In the genomic region with DNA sequence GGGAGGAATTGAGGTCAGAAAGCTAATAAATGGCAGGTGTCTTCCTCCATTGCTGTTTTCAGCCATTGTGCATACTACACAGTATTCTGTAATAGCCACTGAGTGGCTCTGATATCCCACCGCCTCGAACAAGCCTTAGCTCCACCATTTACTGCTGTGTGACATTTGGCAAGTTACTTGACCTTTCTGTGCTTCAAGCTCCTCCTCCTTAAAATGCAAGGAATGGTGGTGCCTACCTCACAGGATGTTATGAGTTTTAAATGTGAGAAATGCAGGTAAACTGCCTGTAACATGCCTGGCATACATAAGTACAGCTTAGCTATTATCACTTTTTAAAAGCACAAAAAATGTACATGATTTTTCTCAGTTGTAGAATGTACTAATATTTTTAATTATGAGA, we compare ENCODE assay signal across 25 cellular contexts.
"Had no signal": no experiment of that assay in that cellular context is flagged by ENCODE, and none has a peak within 500 bp of the region (broad histone marks: within the 10 kb centered on the region; RNA-seq: fewer than 3 reads in every experiment).

No MANE protein-coding gene starts in this region.

- H3K36me3 Mint-ChIP-seq: activated naive CD4-positive, alpha-beta T cell treated with anti-CD3 and anti-CD28 coated beads, Interleukin-2, amount 50 U/mL, for 72 hours had no signal

- DNase-seq: activated B cell treated with CpG ODN at 0.5 μM for 24 hours; activated CD4-positive, alpha-beta T cell treated with anti-CD3 and anti-CD28 coated beads for 1 hour; activated CD4-positive, alpha-beta T cell treated with anti-CD3 and anti-CD28 coated beads, Interleukin-2, amount 10 ng/mL, durations not matched to agents 24 days and 14 days; activated CD4-positive, alpha-beta T cell treated with anti-CD3 and anti-CD28 coated beads, Interleukin-2, amount 50 U/mL, for 48 hours; activated effector memory CD4-positive, alpha-beta T cell treated with anti-CD3 and anti-CD28 coated beads, Interleukin-2, amount 50 U/mL, for 16 hours; activated naive CD4-positive, alpha-beta T cell treated with Interleukin-2 at 50 U/mL for 16 hours; activated naive CD8-positive, alpha-beta T cell treated with anti-CD3 and anti-CD28 coated beads, Interleukin-2, amount 50 U/mL, for 24 hours; activated T-cell treated with anti-CD3 and anti-CD28 coated beads, Interleukin-2, amount 50 U/mL, for 4 hours; amygdala; NCI-H1105 treated with DMSO at 0.1 percent for 48 hours; NCI-H1436 treated with DMSO at 0.1 percent for 48 hours; NCI-H187; NCI-H2081; NCI-H446 treated with DMSO at 0.1 percent for 48 hours; NCI-H524 treated with DMSO at 0.1 percent for 48 hours; NCI-H774; SHP77; SW 1271 had no signal

- H3K4me3 ChIP-seq: SJSA1 had no signal

- ATAC-seq: activated naive CD4-positive, alpha-beta T cell treated with anti-CD3 and anti-CD28 coated beads, Interleukin-2, amount 50 U/mL, for 72 hours; activated naive CD8-positive, alpha-beta T cell treated with anti-CD3 and anti-CD28 coated beads, Interleukin-2, amount 50 U/mL, for 24 hours; activated T-cell treated with anti-CD3 and anti-CD28 coated beads, Interleukin-2, amount 50 U/mL, for 4 hours; SK-N-SH treated with all-trans-retinoic acid at 6 μM for 48 hours had no signal

- H3K4me1 ChIP-seq: SJSA1 had no signal

- H3K27ac Mint-ChIP-seq: activated B cell treated with CpG ODN at 0.5 μM for 24 hours; activated CD4-positive, alpha-beta T cell treated with anti-CD3 and anti-CD28 coated beads, Interleukin-2, amount 10 ng/mL, durations not matched to agents 24 days and 14 days; activated naive CD4-positive, alpha-beta T cell treated with anti-CD3 and anti-CD28 coated beads, Interleukin-2, amount 50 U/mL, for 72 hours; activated naive CD8-positive, alpha-beta T cell treated with anti-CD3 and anti-CD28 coated beads, Interleukin-2, amount 50 U/mL, for 24 hours; brain; T-helper 1 cell treated with Interleukin-12 subunit alpha and Interleukin-12 subunit beta and Interleukin-4 antibody, amounts not matched to agents 30 μg/mL and 1 μg/mL, for 36 hours had no signal

- H3K4me3 Mint-ChIP-seq: activated B cell treated with CpG ODN at 0.5 μM for 24 hours; activated CD4-positive, alpha-beta T cell treated with anti-CD3 and anti-CD28 coated beads, Interleukin-2, amount 10 ng/mL, durations not matched to agents 24 days and 14 days; activated naive CD8-positive, alpha-beta T cell treated with anti-CD3 and anti-CD28 coated beads, Interleukin-2, amount 50 U/mL, for 24 hours; activated T-cell treated with anti-CD3 and anti-CD28 coated beads, Interleukin-2, amount 50 U/mL, for 4 hours; brain; central memory CD8-positive, alpha-beta T cell; T-helper 1 cell treated with Interleukin-12 subunit alpha and Interleukin-12 subunit beta and Interleukin-4 antibody, amounts not matched to agents 30 μg/mL and 1 μg/mL, for 36 hours had no signal

- H3K4me1 Mint-ChIP-seq: activated CD4-positive, alpha-beta T cell treated with anti-CD3 and anti-CD28 coated beads, Interleukin-2, amount 10 ng/mL, durations not matched to agents 24 days and 14 days; activated naive CD8-positive, alpha-beta T cell treated with anti-CD3 and anti-CD28 coated beads, Interleukin-2, amount 50 U/mL, for 24 hours; brain; central memory CD8-positive, alpha-beta T cell had no signal

- FAIRE-seq: astrocyte had no signal

- H3K9me3 ChIP-seq: SJSA1 had no signal

- H3K27me3 Mint-ChIP-seq: activated B cell treated with CpG ODN at 0.5 μM for 24 hours; activated CD4-positive, alpha-beta T cell treated with anti-CD3 and anti-CD28 coated beads, Interleukin-2, amount 10 ng/mL, durations not matched to agents 24 days and 14 days; activated naive CD8-positive, alpha-beta T cell treated with anti-CD3 and anti-CD28 coated beads, Interleukin-2, amount 50 U/mL, for 24 hours; brain; central memory CD8-positive, alpha-beta T cell had no signal

- H3K36me3 ChIP-seq: SJSA1 had no signal

- H3K9me3 Mint-ChIP-seq: activated B cell treated with CpG ODN at 0.5 μM for 24 hours; activated CD4-positive, alpha-beta T cell treated with anti-CD3 and anti-CD28 coated beads, Interleukin-2, amount 10 ng/mL, durations not matched to agents 24 days and 14 days; activated naive CD8-positive, alpha-beta T cell treated with anti-CD3 and anti-CD28 coated beads, Interleukin-2, amount 50 U/mL, for 24 hours; activated T-cell treated with anti-CD3 and anti-CD28 coated beads, Interleukin-2, amount 50 U/mL, for 4 hours; T-helper 1 cell treated with Interleukin-12 subunit alpha and Interleukin-12 subunit beta and Interleukin-4 antibody, amounts not matched to agents 30 μg/mL and 1 μg/mL, for 36 hours had no signal

- H3K27me3 ChIP-seq: SJSA1 had no signal

- H3K27ac ChIP-seq: SJSA1 had no signal
